8 cellular contexts compared by ENCODE assay signal in genomic region chr19:51571599-51571998, GRCh38. TPM values are rescaled to one million over a fixed set of nuclear protein-coding genes. Genes with fewer than 3 reads are reported as not detected.
DNase-seq lines count a peak whose midpoint lies in the region; ATAC-seq and TF ChIP-seq lines count a peak whose summit lies in the region.

No MANE protein-coding gene starts in this region.

- DNase-seq in ACHN (peak; percentile 2), mucosa of descending colon (no peak), GM20000 (ENCODE audit: low spot score) (no peak)
- no peak for DNase-seq in central memory CD8-positive, alpha-beta T cell (ENCODE audit: low spot score in 2 of 2)

- peaks cover 14% of the 10 kb centered on the region for H3K36me3 Mint-ChIP-seq in central memory CD8-positive, alpha-beta T cell (ENCODE audit: insufficient read depth)

- H3K27ac ChIP-seq in HUES64 (ENCODE audit: low read depth, low read length): no peak overlapping the region

- H3K4me3 ChIP-seq in HUES64 (ENCODE audit: low read length): peak overlapping the region; percentile 75
- H3K4me3 ChIP-seq in mucosa of descending colon: peak overlapping the region; percentile 21

- 14% methylated on average over 8 of the region's 8 CpGs for WGBS in HUES64

- H3K9ac ChIP-seq in HUES64 (ENCODE audit: low read depth, low read length): peak overlapping the region; percentile 58

- H3K27me3 Mint-ChIP-seq in central memory CD8-positive, alpha-beta T cell: no peaks in the 10 kb centered on the region

- H3K4me1 ChIP-seq in HUES64 (ENCODE audit: insufficient read depth, low read length): no peaks in the 10 kb centered on the region
- peaks cover 9% of the 10 kb centered on the region for H3K4me1 ChIP-seq in mucosa of descending colon (ENCODE audit: low read depth)

- no peak for TF ChIP-seq CTCF in mucosa of descending colon (IDR thresholded peaks at IDR 0.05)
- no peak for TF ChIP-seq CTCF in GM20000 (IDR thresholded peaks at IDR 0.05; ENCODE audit: extremely low read depth, missing control alignments)

- peak overlapping the region; percentile 77 for H3K27ac Mint-ChIP-seq in central memory CD8-positive, alpha-beta T cell (ENCODE audit: low read depth)

- no peak for ATAC-seq in central memory CD8-positive, alpha-beta T cell (replicated peaks; ENCODE audit: extremely low read depth, poor library complexity, severe bottlenecking)
- ATAC-seq in mucosa of descending colon (no peak), HG03342 (IDR thresholded peaks at IDR 0.05; ENCODE audit: unreplicated experiment) (no peak), HG03280 (IDR thresholded peaks at IDR 0.05; ENCODE audit: unreplicated experiment) (no peak), GM21515 (IDR thresholded peaks at IDR 0.05; ENCODE audit: unreplicated experiment) (no peak)

- H3K9me3 ChIP-seq in HUES64 (ENCODE audit: insufficient read depth, low read depth, low read length) (no peaks in the 10 kb centered on the region), mucosa of descending colon (no peaks in the 10 kb centered on the region)

- intact Hi-C loops in mucosa of descending colon (cut with DNase I, micrococcal nuclease): no loop called here

- peaks cover 29% of the 10 kb centered on the region for H3K27me3 ChIP-seq in HUES64 (ENCODE audit: insufficient read depth, low read length)

- in situ Hi-C loops in ACHN (cut with HindIII; ENCODE audit: low pct_ligation_motif_present, low pct_unique_long_range_greater_than_20kb, low sequenced_read_pairs): no loop called here

- H3K9me3 Mint-ChIP-seq in central memory CD8-positive, alpha-beta T cell: no peaks in the 10 kb centered on the region

- H3K4me1 Mint-ChIP-seq in central memory CD8-positive, alpha-beta T cell: peaks cover 35% of the 10 kb centered on the region

- peak overlapping the region; percentile 99 for H3K4me3 Mint-ChIP-seq in central memory CD8-positive, alpha-beta T cell

- H3K36me3 ChIP-seq in HUES64 (ENCODE audit: insufficient read depth, low read length) (peaks cover 27% of the 10 kb centered on the region), mucosa of descending colon (ENCODE audit: low read depth) (no peaks in the 10 kb centered on the region)

RNA-seq across cellular contexts. Expression of gene ZNF175, which starts 0.5 kb away (rescaled TPM):
- 4.3 TPM for polyA plus RNA-seq in HUES64 (2013, experiment 1 of 2)
- polyA plus RNA-seq in HUES64 (2013, experiment 2 of 2): 5.5 TPM
- 10 to 100 TPM in 1 of 3 donors, 1 to 10 TPM in 2; 9.4 to 13.6 (median 9.8) TPM for total RNA-seq in mucosa of descending colon

RNA-seq across cellular contexts. Expression of gene SIGLEC6, which starts 40.1 kb away (rescaled TPM):
- polyA plus RNA-seq in HUES64 (2013, experiment 1 of 2): 0.45 TPM
- not detected for polyA plus RNA-seq in HUES64 (2013, experiment 2 of 2)
- 1 to 10 TPM in 2 of 3 donors, under 1 TPM in 1; 0.75 to 3.6 (median 2.8) TPM for total RNA-seq in mucosa of descending colon

RNA-seq across cellular contexts. Expression of gene SIGLEC5, which starts 58.6 kb away (rescaled TPM):
- not detected for polyA plus RNA-seq in HUES64 (2013, experiment 1 of 2)
- polyA plus RNA-seq in HUES64 (2013, experiment 2 of 2): not detected
- total RNA-seq in mucosa of descending colon: under 1 TPM in 2 of 3 donors, not detected in 1; 0.32 to 0.84 TPM
